In the genomic region with DNA sequence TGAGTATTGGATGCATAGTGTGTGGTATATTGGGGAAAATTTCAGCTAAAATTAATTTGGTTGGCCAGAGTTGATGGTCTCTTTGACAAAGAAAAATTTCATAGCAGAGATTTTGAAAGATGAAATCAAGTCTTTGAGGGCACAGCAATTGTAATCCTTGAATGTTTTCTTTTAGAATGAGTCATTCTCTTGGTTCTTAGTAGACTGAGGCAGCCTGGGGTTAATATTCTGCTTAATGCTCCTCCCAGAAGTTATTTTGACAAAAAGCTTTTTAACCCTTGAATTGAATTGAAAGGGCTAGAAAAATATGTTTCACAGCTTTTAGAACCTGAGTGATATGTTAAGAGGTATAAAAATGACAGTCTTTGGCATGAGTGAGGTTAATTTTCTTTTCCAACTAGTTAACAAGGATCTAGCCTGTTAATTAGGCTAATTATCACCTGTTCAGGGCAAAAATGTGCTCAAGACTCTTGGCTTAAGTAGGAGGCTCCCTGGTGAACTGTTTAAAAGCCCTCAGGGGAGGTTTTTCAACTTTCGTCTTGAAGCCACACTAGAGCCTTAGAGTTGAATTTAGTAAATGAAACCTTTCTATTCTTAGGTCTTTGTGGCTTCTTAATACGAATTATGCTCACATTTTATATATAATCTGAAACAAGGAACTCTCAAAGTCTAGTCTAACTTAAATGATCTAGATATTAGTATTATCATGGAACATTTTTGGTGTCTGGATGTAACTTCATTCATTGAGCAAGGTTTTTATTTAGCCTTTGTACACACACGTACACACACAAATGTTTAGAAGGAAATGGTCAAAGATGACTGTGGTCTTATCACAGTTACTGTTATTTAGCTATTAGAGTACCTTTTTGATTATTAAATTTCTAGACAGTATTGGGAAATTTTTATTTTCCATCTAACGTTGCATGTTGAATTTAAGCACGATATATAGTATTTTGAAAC, we compare ENCODE assay signal across 11 cellular contexts.
DNase-seq lines count a peak whose midpoint lies in the region; ATAC-seq lines count a peak whose summit lies in the region.
"Had no signal": no experiment of that assay in that cellular context is flagged by ENCODE, and none has a peak within 500 bp of the region (broad histone marks: within the 10 kb centered on the region; RNA-seq: fewer than 3 reads in every experiment).

No MANE protein-coding gene starts in this region.

- peaks cover 0 to 35% (median 22%) of the 10 kb centered on the region in 10 experiments; a peak in 18 of 20 replicates for H3K4me1 ChIP-seq in BLaER1 treated with 17β-estradiol and CSF1 and Interleukin-3, amounts not matched to agents 10 nM and 100 nM

- H3K27ac ChIP-seq in BLaER1 treated with 17β-estradiol and CSF1 and Interleukin-3, amounts not matched to agents 10 nM and 100 nM = no peak overlapping the region

- no peaks in the 10 kb centered on the region for H3K36me3 ChIP-seq in BLaER1 treated with 17β-estradiol and CSF1 and Interleukin-3, amounts not matched to agents 10 nM and 100 nM

- no peaks in the 10 kb centered on the region for H3K9me3 ChIP-seq in BLaER1 treated with 17β-estradiol and CSF1 and Interleukin-3, amounts not matched to agents 10 nM and 100 nM (replicated peaks in 1 of 11)

- H4K20me1 ChIP-seq in BLaER1 treated with 17β-estradiol and CSF1 and Interleukin-3, amounts not matched to agents 10 nM and 100 nM = peaks cover 0 to 5% (median 0%) of the 10 kb centered on the region in 11 experiments; a peak in 2 of 22 replicates

- peak overlapping the region in 10 of 11 experiments; percentile 2 to 76 (median 57); a peak in 18 of 22 replicates for H3K4me2 ChIP-seq in BLaER1 treated with 17β-estradiol and CSF1 and Interleukin-3, amounts not matched to agents 10 nM and 100 nM

- H3K27me3 ChIP-seq in BLaER1 treated with 17β-estradiol and CSF1 and Interleukin-3, amounts not matched to agents 10 nM and 100 nM = no peaks in the 10 kb centered on the region

- ATAC-seq in GM19328 (IDR thresholded peaks at IDR 0.05; ENCODE audit: unreplicated experiment) (peak; percentile 86), HG02938 (IDR thresholded peaks at IDR 0.05; ENCODE audit: unreplicated experiment) (peak; percentile 87)

- no peak overlapping the region; a peak in 1 of 20 replicates for H3K4me3 ChIP-seq in BLaER1 treated with 17β-estradiol and CSF1 and Interleukin-3, amounts not matched to agents 10 nM and 100 nM

- DNase-seq in NCI-H69 (lab: John Stamatoyannopoulos, UW) (peak; percentile 39), SKM-1 treated with dmso at 0.1 percent for 144 hours (lab: John Stamatoyannopoulos, UW; ENCODE audit: unreplicated experiment) (no peak), retina (no peak), cortex of kidney (lab: John Stamatoyannopoulos, UW) (no peak), cerebellar cortex (ENCODE audit: low spot score) (no peak)
- DNase-seq: activated naive CD8-positive, alpha-beta T cell treated with anti-CD3 and anti-CD28 coated beads, Interleukin-2, amount 10 ng/mL, durations not matched to agents 7 days and 5 days; HCEC 1CT; NCI-H187 treated with DMSO at 0.1 percent for 48 hours had no signal

- no peak overlapping the region; a peak in 1 of 22 replicates for H3K9ac ChIP-seq in BLaER1 treated with 17β-estradiol and CSF1 and Interleukin-3, amounts not matched to agents 10 nM and 100 nM
